In genomic region chr3:133016838-133017309, GRCh38 we compare ENCODE assay signal across 17 cellular contexts. TPM values are rescaled to one million over a fixed set of nuclear protein-coding genes. Genes with fewer than 3 reads are reported as not detected.
"Had no signal": no experiment of that assay in that cellular context is flagged by ENCODE, and none has a peak within 500 bp of the region (broad histone marks: within the 10 kb centered on the region; RNA-seq: fewer than 3 reads in every experiment).

No MANE protein-coding gene starts in this region.

- H3K4me3 ChIP-seq: esophagus squamous epithelium, gastroesophageal sphincter, left ventricle myocardium inferior, lower lobe of right lung, ovary, suprapubic skin, thyroid gland had no signal

- DNase-seq: dermis blood vessel endothelial cell; esophagus squamous epithelium; foreskin fibroblast; glutamatergic neuron; immature natural killer cell; left ventricle myocardium inferior; lower lobe of right lung; natural killer cell; ovary; right cardiac atrium; stimulated activated CD4-positive, alpha-beta T cell treated with anti-CD3 and anti-CD28 coated beads, Interleukin-4, amount 100 ng/mL, for 1 hour; stimulated activated CD8-positive, alpha-beta memory T cell treated with anti-CD3 and anti-CD28 coated beads, Interleukin-4, amount 100 ng/mL, for 48 hours; stimulated activated naive CD8-positive, alpha-beta T cell treated with anti-CD3 and anti-CD28 coated beads, Interleukin-15, Interleukin-2, amounts not matched to agents 100 U/mL and 50 U/mL, for 24 hours; thyroid gland had no signal

- H3K36me3 ChIP-seq: esophagus squamous epithelium, gastroesophageal sphincter, left ventricle myocardium inferior, lower lobe of right lung, ovary, suprapubic skin, thyroid gland had no signal

- H3K27ac ChIP-seq: esophagus squamous epithelium, gastroesophageal sphincter, left ventricle myocardium inferior, lower lobe of right lung, ovary, suprapubic skin, thyroid gland had no signal

- H3K27me3 ChIP-seq: esophagus squamous epithelium, gastroesophageal sphincter, ovary, thyroid gland had no signal

- H3K9me3 ChIP-seq: esophagus squamous epithelium, lower lobe of right lung, ovary, thyroid gland had no signal

- ATAC-seq: gastroesophageal sphincter; lower lobe of right lung; natural killer cell; right cardiac atrium; stimulated activated effector memory CD8-positive, alpha-beta T cell treated with anti-CD3 and anti-CD28 coated beads, Interleukin-12 subunit alpha, Interleukin-12 subunit beta, amount 100 ng/mL, for 72 hours; stimulated activated naive CD8-positive, alpha-beta T cell treated with anti-CD3 and anti-CD28 coated beads, Interleukin-15, Interleukin-2, amounts not matched to agents 100 U/mL and 50 U/mL, for 24 hours had no signal

- H3K4me1 ChIP-seq: esophagus squamous epithelium, gastroesophageal sphincter, left ventricle myocardium inferior, lower lobe of right lung, suprapubic skin, thyroid gland had no signal

RNA-seq across cellular contexts. Expression of gene TMEM108, which starts 21.3 kb away (rescaled TPM):
- total RNA-seq: natural killer cell had no signal
